ENCODE assay signal across 1 cellular context in genomic region chr2:132392211-132392610, GRCh38.
TF ChIP-seq lines count a peak whose summit lies in the region.

No MANE protein-coding gene starts in this region.

TF ChIP-seq in H1, 55 proteins besides CTCF, POLR2A, EP300 and RAD21:
- TF ChIP-seq SRF (IDR thresholded peaks at IDR 0.05; ENCODE audit: low read depth, low read length) (no peak), ASH2L (IDR thresholded peaks at IDR 0.05; ENCODE audit: low read length) (no peak), MAX (IDR thresholded peaks at IDR 0.05) (peak; percentile 42; the same call in 1 of the 2 replicates), KDM5A (IDR thresholded peaks at IDR 0.05; ENCODE audit: low read length) (no peak), FOSL1 (IDR thresholded peaks at IDR 0.05; ENCODE audit: insufficient read depth, low read depth, low read length) (no peak), SP4 (IDR thresholded peaks at IDR 0.05; ENCODE audit: low read length) (no peak), TBP (IDR thresholded peaks at IDR 0.05; ENCODE audit: low read depth, low read length) (no peak), CHD7 (IDR thresholded peaks at IDR 0.05; ENCODE audit: insufficient replicate concordance, low read length) (no peak), CBX5 (IDR thresholded peaks at IDR 0.05; ENCODE audit: low read depth, low read length) (no peak), EGR1 (IDR thresholded peaks at IDR 0.05; ENCODE audit: borderline replicate concordance, low read depth, low read length) (no peak), E2F6 (IDR thresholded peaks at IDR 0.05) (no peak), SIRT6 (IDR thresholded peaks at IDR 0.05; ENCODE audit: low read length) (no peak), TEAD4 (IDR thresholded peaks at IDR 0.05; ENCODE audit: low read depth, low read length) (peak; percentile 94), EZH2 (IDR thresholded peaks at IDR 0.05; ENCODE audit: low read depth, low read length, severe bottlenecking) (no peak), USF2 (IDR thresholded peaks at IDR 0.05; ENCODE audit: low read length) (peak; percentile 76), RXRA (IDR thresholded peaks at IDR 0.05; ENCODE audit: insufficient read depth, low read depth, low read length) (no peak), HDAC6 (IDR thresholded peaks at IDR 0.05; ENCODE audit: low read depth, low read length) (no peak), SUZ12 (IDR thresholded peaks at IDR 0.05; ENCODE audit: low read length) (no peak), SP1 (IDR thresholded peaks at IDR 0.05; ENCODE audit: low read depth, low read length) (0 out of 2 replicates have a peak, but pooled peaks have one; percentile 15), MAFK (IDR thresholded peaks at IDR 0.05; ENCODE audit: low read depth, low read length) (no peak), JUN (IDR thresholded peaks at IDR 0.05; ENCODE audit: low read depth, low read length) (no peak), CHD1 (IDR thresholded peaks at IDR 0.05; ENCODE audit: low read depth, low read length) (no peak), POU5F1 (IDR thresholded peaks at IDR 0.05; ENCODE audit: low read depth, low read length) (no peak), SP2 (IDR thresholded peaks at IDR 0.05; ENCODE audit: low read length) (no peak), BCL11A (IDR thresholded peaks at IDR 0.05; ENCODE audit: low read depth in 2 of 2, low read length in 2 of 2) (no peak), RBBP5 (IDR thresholded peaks at IDR 0.05; ENCODE audit: borderline replicate concordance, low read depth, low read length) (no peak)
